ENCODE assay signal across 1 cellular context in genomic region chr15:65612616-65612946, GRCh38.
TF ChIP-seq lines count a peak whose summit lies in the region.

No MANE protein-coding gene starts in this region.

TF ChIP-seq in IMR-90, 13 proteins besides CTCF, POLR2A, EP300 and RAD21:
- TF ChIP-seq USF2 (IDR thresholded peaks at IDR 0.05; ENCODE audit: low read depth, low read length), result no peak
- TF ChIP-seq ELK1 (IDR thresholded peaks at IDR 0.05; ENCODE audit: borderline replicate concordance, low read depth, low read length), result no peak
- TF ChIP-seq SMC3 (IDR thresholded peaks at IDR 0.05; ENCODE audit: low read depth, low read length), result no peak
- TF ChIP-seq CEBPB (IDR thresholded peaks at IDR 0.05; ENCODE audit: low read depth, low read length), result no peak
- TF ChIP-seq RCOR1 (IDR thresholded peaks at IDR 0.05; ENCODE audit: insufficient replicate concordance, low read length), result no peak
- no peak for TF ChIP-seq NFE2L2 (IDR thresholded peaks at IDR 0.05; ENCODE audit: low read depth, low read length)
- TF ChIP-seq RFX5 (IDR thresholded peaks at IDR 0.05; ENCODE audit: low read depth, low read length), result no peak
- TF ChIP-seq MAFK (IDR thresholded peaks at IDR 0.05; ENCODE audit: low read depth, low read length), result no peak
- no peak for TF ChIP-seq FOS (IDR thresholded peaks at IDR 0.05; ENCODE audit: low read depth, low read length)
TF ChIP-seq in IMR-90: peak in this region for 0.
